In the genomic region with DNA sequence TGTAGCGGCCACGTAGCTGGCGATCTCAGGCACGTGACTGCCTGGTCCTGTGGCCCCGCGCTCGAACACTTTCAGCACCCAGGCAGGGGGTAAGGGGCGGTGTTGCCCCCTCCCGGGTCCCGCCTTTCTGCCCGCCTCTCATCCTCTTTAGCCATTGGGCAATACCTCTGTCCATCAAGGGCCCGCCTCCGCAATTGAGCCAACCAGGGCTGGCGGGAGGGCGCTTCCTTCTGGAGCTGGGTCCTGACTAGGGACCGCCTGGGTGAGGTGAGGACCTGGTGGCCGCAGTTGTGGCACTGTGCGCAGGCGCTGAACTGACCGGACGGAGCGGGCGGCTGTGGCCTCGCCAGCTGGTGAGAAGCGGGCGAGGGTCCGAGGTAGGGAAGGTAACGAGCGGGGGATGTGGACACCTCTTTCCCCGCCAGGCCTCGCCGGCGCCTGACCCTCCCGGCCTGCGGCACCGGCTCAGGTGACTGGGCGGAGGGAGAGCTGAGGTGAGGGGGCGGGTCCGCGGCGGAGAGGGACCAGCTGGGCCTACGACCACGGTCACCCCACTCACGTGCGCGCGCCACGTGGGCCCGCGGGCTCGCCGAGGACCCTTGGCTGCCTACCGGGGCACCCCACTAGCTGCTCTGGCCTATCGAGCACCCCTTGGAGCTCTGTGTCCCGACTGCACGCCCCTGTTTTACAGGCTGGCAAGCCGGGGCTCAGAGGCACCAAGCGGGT, we compare ENCODE assay signal across 1 cellular context.
TF ChIP-seq lines count a peak whose summit lies in the region.

A gene with protein sequence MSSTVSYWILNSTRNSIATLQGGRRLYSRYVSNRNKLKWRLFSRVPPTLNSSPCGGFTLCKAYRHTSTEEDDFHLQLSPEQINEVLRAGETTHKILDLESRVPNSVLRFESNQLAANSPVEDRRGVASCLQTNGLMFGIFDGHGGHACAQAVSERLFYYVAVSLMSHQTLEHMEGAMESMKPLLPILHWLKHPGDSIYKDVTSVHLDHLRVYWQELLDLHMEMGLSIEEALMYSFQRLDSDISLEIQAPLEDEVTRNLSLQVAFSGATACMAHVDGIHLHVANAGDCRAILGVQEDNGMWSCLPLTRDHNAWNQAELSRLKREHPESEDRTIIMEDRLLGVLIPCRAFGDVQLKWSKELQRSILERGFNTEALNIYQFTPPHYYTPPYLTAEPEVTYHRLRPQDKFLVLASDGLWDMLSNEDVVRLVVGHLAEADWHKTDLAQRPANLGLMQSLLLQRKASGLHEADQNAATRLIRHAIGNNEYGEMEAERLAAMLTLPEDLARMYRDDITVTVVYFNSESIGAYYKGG (plus strand): TSS at position 228 of the 726 bp plus-strand sequence. CDS start 3,770 bp downstream, outside the sequence.

TF ChIP-seq in IMR-90, 13 proteins besides CTCF, POLR2A, EP300 and RAD21 (continued from another document):
- TF ChIP-seq MXI1 (IDR thresholded peaks at IDR 0.05; ENCODE audit: borderline replicate concordance, low read depth, low read length) (peak; percentile 82), MAFK (IDR thresholded peaks at IDR 0.05; ENCODE audit: low read depth, low read length) (no peak), NFE2L2 (IDR thresholded peaks at IDR 0.05; ENCODE audit: low read depth, low read length) (no peak)
